In genomic region chr9:127382541-127382940, GRCh38 we compare ENCODE assay signal across 18 cellular contexts.
"Had no signal": no experiment of that assay in that cellular context is flagged by ENCODE, and none has a peak within 500 bp of the region (broad histone marks: within the 10 kb centered on the region; RNA-seq: fewer than 3 reads in every experiment).

No MANE protein-coding gene starts in this region.

- H3K27me3 ChIP-seq: colonic mucosa, dorsolateral prefrontal cortex, esophagus squamous epithelium, gastroesophageal sphincter, heart right ventricle, left lung had no signal

- H3K4me1 ChIP-seq: colonic mucosa, esophagus squamous epithelium, gastroesophageal sphincter, left lung, lower lobe of right lung had no signal

- H3K9me3 ChIP-seq: colonic mucosa, lower lobe of right lung had no signal

- H3K4me3 ChIP-seq: colonic mucosa, dorsolateral prefrontal cortex, esophagus squamous epithelium, gastroesophageal sphincter, heart right ventricle, left lung, lower lobe of right lung, mucosa of descending colon had no signal

- DNase-seq: dermis blood vessel endothelial cell; effector CD4-positive, alpha-beta T cell; effector memory CD4-positive, alpha-beta T cell; erythroblast; esophagus squamous epithelium; foreskin fibroblast; heart right ventricle; hippocampal formation; left cardiac atrium; left lung; left ventricle myocardium superior; lower lobe of right lung; mesenchymal stem cell; mucosa of descending colon had no signal

- H3K27ac ChIP-seq: colonic mucosa, epithelial cell of prostate, esophagus squamous epithelium, gastroesophageal sphincter, heart right ventricle, left lung, lower lobe of right lung had no signal

- H3K36me3 ChIP-seq: colonic mucosa, esophagus squamous epithelium, left lung, lower lobe of right lung had no signal
